In genomic region chr9:110048976-110049698, GRCh38 we compare ENCODE assay signal across 8 cellular contexts.
DNase-seq lines count a peak whose midpoint lies in the region; ATAC-seq and TF ChIP-seq lines count a peak whose summit lies in the region.

No MANE protein-coding gene starts in this region.

- no peak for TF ChIP-seq CTCF in GM12865 (IDR thresholded peaks at IDR 0.05; ENCODE audit: insufficient read depth, low read depth, low read length, missing control alignments)
- TF ChIP-seq CTCF in HFF-Myc (IDR thresholded peaks at IDR 0.05; ENCODE audit: low read depth, low read length, missing control alignments) = no peak
- no peak for TF ChIP-seq CTCF in sigmoid colon (IDR thresholded peaks at IDR 0.05)

- no peaks in the 10 kb centered on the region for H3K36me3 ChIP-seq in sigmoid colon

- H3K9me3 ChIP-seq in right cardiac atrium (ENCODE audit: control insufficient read depth, low read length) (no peaks in the 10 kb centered on the region), sigmoid colon (no peaks in the 10 kb centered on the region)

- TF ChIP-seq POLR2A in sigmoid colon (IDR thresholded peaks at IDR 0.05) = no peak

- DNase-seq in GM12865 (ENCODE audit: low read depth) = peak; percentile 24
- no peak for DNase-seq in HFF-Myc (ENCODE audit: extremely low read depth, low read depth)
- peak; percentile 58 for DNase-seq in NCI-H345 treated with DMSO at 0.1 percent for 48 hours (lab: John Stamatoyannopoulos, UW; ENCODE audit: unreplicated experiment)
- peak; percentile 24 to 55 for DNase-seq in activated naive CD4-positive, alpha-beta T cell treated with anti-CD3 and anti-CD28 coated beads, Interleukin-2, amount 50 U/mL, for 72 hours (ENCODE audit: low spot score in 2 of 2)
- peak; percentile 31 to 64 (median 56) for DNase-seq in right cardiac atrium
- DNase-seq in sigmoid colon = no peak
- no peak for DNase-seq in GM19240 (ENCODE audit: insufficient read length, low spot score)
- no peak for DNase-seq in T-helper 9 cell

- H3K27me3 ChIP-seq in right cardiac atrium (ENCODE audit: control insufficient read depth, insufficient read depth) (no peaks in the 10 kb centered on the region), sigmoid colon (no peaks in the 10 kb centered on the region)

- H3K4me1 ChIP-seq in right cardiac atrium (ENCODE audit: control insufficient read depth, insufficient read depth, low read length) (peaks cover 8% of the 10 kb centered on the region), sigmoid colon (peaks cover 0 to 38% (median 23%) of the 10 kb centered on the region in 4 donors)

- H3K9me3 Mint-ChIP-seq in activated naive CD4-positive, alpha-beta T cell treated with anti-CD3 and anti-CD28 coated beads, Interleukin-2, amount 50 U/mL, for 72 hours = no peaks in the 10 kb centered on the region

- H3K27ac Mint-ChIP-seq in activated naive CD4-positive, alpha-beta T cell treated with anti-CD3 and anti-CD28 coated beads, Interleukin-2, amount 50 U/mL, for 72 hours = peak overlapping the region; percentile 72 to 90

- H3K36me3 Mint-ChIP-seq in activated naive CD4-positive, alpha-beta T cell treated with anti-CD3 and anti-CD28 coated beads, Interleukin-2, amount 50 U/mL, for 72 hours = peaks cover 14 to 42% of the 10 kb centered on the region in 2 donors

- peak; percentile 13 to 30 for ATAC-seq in activated naive CD4-positive, alpha-beta T cell treated with anti-CD3 and anti-CD28 coated beads, Interleukin-2, amount 50 U/mL, for 72 hours
- ATAC-seq in right cardiac atrium = peak; percentile 15 to 46

- 9% methylated on average over 35 of the region's 35 CpGs for WGBS in right cardiac atrium
- 1% methylated on average over 35 of the region's 35 CpGs for WGBS in sigmoid colon, 2 donors

- peak overlapping the region; percentile 98 for H3K4me3 ChIP-seq in GM12865 (ENCODE audit: low read depth, low read length)
- peak overlapping the region; percentile 97 for H3K4me3 ChIP-seq in HFF-Myc (replicated peaks; ENCODE audit: low read depth, low read length)
- peak overlapping the region; percentile 92 for H3K4me3 ChIP-seq in right cardiac atrium (ENCODE audit: low read length)
- peak overlapping the region; percentile 72 to 89 (median 78) for H3K4me3 ChIP-seq in sigmoid colon

- H3K27ac ChIP-seq in right cardiac atrium (ENCODE audit: low read length) = peak overlapping the region; percentile 87
- peak overlapping the region; percentile 76 to 88 (median 84) for H3K27ac ChIP-seq in sigmoid colon

- intact Hi-C loops in right cardiac atrium (cut with DNase I) (loop anchor here in 2 of 4 donors (5.0 to 10.0 kb wide), 2 partner anchors 76 to 137 kb away; no protein-coding TSS in a partner anchor), sigmoid colon (cut with DNase I) (loop anchor here (5.0 kb wide), 3 partner anchors 78 to 208 kb away; partner anchors contain the start of gene TXN)

- no peak for TF ChIP-seq EP300 in sigmoid colon (IDR thresholded peaks at IDR 0.05)

Comparison
In these comparisons a context has a peak if more than half of its experiments do, and no peak if none do; other contexts are left out.
1. DNase-seq: peak in GM12865 (single experiment), NCI-H345 treated with DMSO at 0.1 percent for 48 hours (single experiment), activated naive CD4-positive, alpha-beta T cell treated with anti-CD3 and anti-CD28 coated beads, Interleukin-2, amount 50 U/mL, for 72 hours (2 of 2) and right cardiac atrium (3 of 3); none in HFF-Myc (single experiment), sigmoid colon (single experiment), GM19240 (single experiment) and T-helper 9 cell (single experiment).
2. Peak in every context shown above with its lines, with median percentiles within 50 percentile points of each other: H3K4me3 ChIP-seq.